ENCODE assay signal across 2 cellular contexts in genomic region chr19:27774337-27774736, GRCh38.
TF ChIP-seq lines count a peak whose summit lies in the region.

No MANE protein-coding gene starts in this region.

TF ChIP-seq in SK-N-SH, 30 proteins besides CTCF, POLR2A, EP300 and RAD21 (continued from another document):
- no peak for TF ChIP-seq MEF2A (IDR thresholded peaks at IDR 0.05; ENCODE audit: borderline replicate concordance, low read depth)
- TF ChIP-seq EZH2phosphoT487 (IDR thresholded peaks at IDR 0.05; ENCODE audit: borderline replicate concordance, low read depth): no peak
- TF ChIP-seq GATA2 (CRISPR knock-in tag; IDR thresholded peaks at IDR 0.05): no peak
- TF ChIP-seq RFX5 (IDR thresholded peaks at IDR 0.05; ENCODE audit: low read length): no peak
- no peak for TF ChIP-seq PBX3 (IDR thresholded peaks at IDR 0.05)
- no peak for TF ChIP-seq REST (IDR thresholded peaks at IDR 0.05; ENCODE audit: low read depth, low read length)
TF ChIP-seq in SK-N-SH: peak in this region for 0.

TF ChIP-seq in SK-N-SH treated with all-trans-retinoic acid at 6 μM for 48 hours, 23 proteins besides CTCF, POLR2A, EP300 and RAD21 (continued from another document):
- no peak for TF ChIP-seq TSHZ2 (CRISPR knock-in tag; IDR thresholded peaks at IDR 0.05)
